In genomic region chr6:80004199-80005072, GRCh38 we compare ENCODE assay signal across 8 cellular contexts. TPM values are rescaled to one million over a fixed set of nuclear protein-coding genes. Genes with fewer than 3 reads are reported as not detected.
DNase-seq lines count a peak whose midpoint lies in the region; ATAC-seq and TF ChIP-seq lines count a peak whose summit lies in the region.

Gene TTK (plus strand): TSS chr6:80004649. CDS start chr6:80005844, 1,195 bp downstream.

- ATAC-seq in GM21737 (IDR thresholded peaks at IDR 0.05; ENCODE audit: unreplicated experiment) = peak; percentile 100

- no peaks in the 10 kb centered on the region for H4K20me1 ChIP-seq in KMS-11 (ENCODE audit: insufficient read depth)

- H3K9ac ChIP-seq in KMS-11 = peak within 1 kb of the TSS; percentile 46

- H3K9me3 ChIP-seq in Peyer's patch (no peaks in the 10 kb centered on the region), esophagus muscularis mucosa (no peaks in the 10 kb centered on the region), muscle layer of duodenum (ENCODE audit: control insufficient read depth in 1 of 2, low read length in 2 of 2) (no peaks in the 10 kb centered on the region)

- no peak for TF ChIP-seq EP300 in esophagus muscularis mucosa (IDR thresholded peaks at IDR 0.05)

- peak within 1 kb of the TSS; percentile 48 for H3K27ac ChIP-seq in KMS-11
- H3K27ac ChIP-seq in Peyer's patch = peak within 1 kb of the TSS; percentile 76 to 80 (median 78)
- H3K27ac ChIP-seq in esophagus muscularis mucosa (replicated peaks in 1 of 4) = peak within 1 kb of the TSS; percentile 84 to 90 (median 88)
- peak within 1 kb of the TSS; percentile 82 for H3K27ac ChIP-seq in muscle layer of duodenum (ENCODE audit: low read length)

- no peaks in the 10 kb centered on the region for H3K36me3 ChIP-seq in KMS-11 (ENCODE audit: insufficient read depth)
- no peaks in the 10 kb centered on the region for H3K36me3 ChIP-seq in Peyer's patch
- H3K36me3 ChIP-seq in esophagus muscularis mucosa = no peaks in the 10 kb centered on the region
- H3K36me3 ChIP-seq in muscle layer of duodenum (ENCODE audit: control insufficient read depth in 1 of 2, insufficient read depth in 2 of 2, low read length in 2 of 2) = no peaks in the 10 kb centered on the region

- no peak within 1 kb of the TSS for H3K4me3 ChIP-seq in KMS-11 (IDR thresholded peaks at IDR 0.05; ENCODE audit: insufficient read depth, low read depth, low read length)
- H3K4me3 ChIP-seq in Peyer's patch = peak within 1 kb of the TSS; percentile 57 to 64 (median 60)
- peak within 1 kb of the TSS; percentile 69 to 80 (median 72) for H3K4me3 ChIP-seq in esophagus muscularis mucosa
- H3K4me3 ChIP-seq in muscle layer of duodenum (ENCODE audit: low read depth in 1 of 2, low read length in 2 of 2) = peak within 1 kb of the TSS; percentile 84 to 92

- H3K27me3 ChIP-seq in KMS-11 (ENCODE audit: insufficient read depth, low read depth) = no peaks in the 10 kb centered on the region
- H3K27me3 ChIP-seq in Peyer's patch = no peaks in the 10 kb centered on the region
- no peaks in the 10 kb centered on the region for H3K27me3 ChIP-seq in esophagus muscularis mucosa
- H3K27me3 ChIP-seq in muscle layer of duodenum (ENCODE audit: low read depth, low read length) = no peaks in the 10 kb centered on the region

- TF ChIP-seq POLR2A in Peyer's patch (IDR thresholded peaks at IDR 0.05) (peak; percentile 58 to 67), esophagus muscularis mucosa (IDR thresholded peaks at IDR 0.05; ENCODE audit: low read depth) (no peak)

- peaks cover 4% of the 10 kb centered on the region for H3K4me1 ChIP-seq in KMS-11 (ENCODE audit: low read depth, poor library complexity, severe bottlenecking)
- peaks cover 0 to 8% (median 4%) of the 10 kb centered on the region in 4 donors for H3K4me1 ChIP-seq in Peyer's patch
- H3K4me1 ChIP-seq in esophagus muscularis mucosa = peaks cover 10 to 16% (median 14%) of the 10 kb centered on the region in 4 donors
- peaks cover 0 to 15% of the 10 kb centered on the region in 2 donors for H3K4me1 ChIP-seq in muscle layer of duodenum (ENCODE audit: control insufficient read depth in 1 of 2, insufficient read depth in 2 of 2, low read length in 2 of 2)

- H3K79me2 ChIP-seq in KMS-11 (ENCODE audit: insufficient read depth, low read depth) = peaks cover 17% of the 10 kb centered on the region; the same call in 1 of the 2 replicates

- WGBS in esophagus muscularis mucosa = under 1% methylated on average over 26 of the region's 54 CpGs

- TF ChIP-seq CTCF in KMS-11 (conservative IDR thresholded peaks at IDR 0.05; ENCODE audit: low read depth, low read length) = no peak
- no peak for TF ChIP-seq CTCF in Peyer's patch (IDR thresholded peaks at IDR 0.05)
- no peak for TF ChIP-seq CTCF in esophagus muscularis mucosa (IDR thresholded peaks at IDR 0.05)

- H3K4me2 ChIP-seq in KMS-11 = peak within 1 kb of the TSS; percentile 58

- peak; percentile 95 for DNase-seq in DMS53 (lab: John Stamatoyannopoulos, UW)
- peak; percentile 91 to 96 (median 95) for DNase-seq in Peyer's patch
- DNase-seq in activated T-cell treated with anti-CD3 and anti-CD28 coated beads, Interleukin-2, amount 50 U/mL, for 48 hours = peak; percentile 90 to 92
- peak; percentile 98 for DNase-seq in esophagus muscularis mucosa (ENCODE audit: extremely low spot score)
- DNase-seq in stimulated activated CD8-positive, alpha-beta memory T cell treated with anti-CD3 and anti-CD28 coated beads, Interleukin-7, amount 100 ng/mL, for 4 hours (ENCODE audit: low read depth in 2 of 2) = peak; percentile 77 to 88

- peak within 1 kb of the TSS; percentile 86 for H2AFZ ChIP-seq in KMS-11 (ENCODE audit: low read depth)

- intact Hi-C loops in esophagus muscularis mucosa (cut with DNase I) = loop anchor here (2.0 to 5.0 kb wide), 2 partner anchors 58 to 103 kb away; partner anchors contain the start of genes BCKDHB and ELOVL4

RNA-seq across cellular contexts. Expression of gene TTK, which starts in this region (rescaled TPM):
- total RNA-seq in Peyer's patch (1 to 10 TPM in 3 of 4 donors, under 1 TPM in 1; 0.94 to 5.9 (median 4.1) TPM), esophagus muscularis mucosa (1 to 10 TPM in 1 of 4 donors, under 1 TPM in 1, not detected in 2; 0.83 to 1.6 TPM)
